8 cellular contexts compared by ENCODE assay signal in genomic region chr1:161398900-161399256, GRCh38. TPM values are rescaled to one million over a fixed set of nuclear protein-coding genes. Genes with fewer than 3 reads are reported as not detected.
A peak's percentile ranks its signal among the peaks of the same experiment; 100 is the strongest.
DNase-seq lines count a peak whose midpoint lies in the region; ATAC-seq and TF ChIP-seq lines count a peak whose summit lies in the region.

No MANE protein-coding gene starts in this region.

- no peak for TF ChIP-seq POLR2A in stomach (IDR thresholded peaks at IDR 0.05)

- peaks cover 5% of the 10 kb centered on the region for H3K27me3 ChIP-seq in iPS-18a (ENCODE audit: control insufficient read depth, insufficient read depth, low read length)
- H3K27me3 ChIP-seq in stomach: no peaks in the 10 kb centered on the region

- H3K36me3 ChIP-seq in iPS-18a (ENCODE audit: control insufficient read depth, low read depth, low read length) (no peaks in the 10 kb centered on the region), stomach (no peaks in the 10 kb centered on the region)

- ATAC-seq in activated T-helper 17 cell treated with anti-CD3 and anti-CD28 coated beads, Interleukin-2, amount 50 U/mL, for 72 hours (replicated peaks): peak; percentile 31
- ATAC-seq in GM18909 (IDR thresholded peaks at IDR 0.05; ENCODE audit: poor library complexity, unreplicated experiment): no peak

- peak overlapping the region; percentile 96 for H3K27ac ChIP-seq in iPS-18a (ENCODE audit: low read length)
- peak overlapping the region; percentile 98 to 100 (median 100) for H3K27ac ChIP-seq in stomach

- DNase-seq in NCI-H2227 treated with DMSO at 0.1 percent for 48 hours (lab: John Stamatoyannopoulos, UW): peak; percentile 89
- no peak for DNase-seq in NCI-H2227 (lab: John Stamatoyannopoulos, UW; ENCODE audit: unreplicated experiment)
- no peak for DNase-seq in stomach
- DNase-seq in NCI-H345 treated with DMSO at 0.1 percent for 48 hours (lab: John Stamatoyannopoulos, UW; ENCODE audit: unreplicated experiment): no peak
- no peak for DNase-seq in activated CD4-positive, alpha-beta T cell treated with anti-CD3 and anti-CD28 coated beads, Interleukin-2, amount 50 U/mL, for 1 hour

- peaks cover 36% of the 10 kb centered on the region for H3K4me1 Mint-ChIP-seq in activated T-helper 17 cell treated with anti-CD3 and anti-CD28 coated beads, Interleukin-2, amount 50 U/mL, for 72 hours

- H3K4me3 ChIP-seq in iPS-18a (ENCODE audit: low read length) (peak overlapping the region; percentile 100), stomach (peak overlapping the region; percentile 60 to 73 (median 72))

- H3K4me1 ChIP-seq in iPS-18a (ENCODE audit: control insufficient read depth, low read depth, low read length): peaks cover 4% of the 10 kb centered on the region
- H3K4me1 ChIP-seq in stomach: peaks cover 5 to 33% (median 17%) of the 10 kb centered on the region in 4 donors

- peak overlapping the region; percentile 82 for H3K9ac ChIP-seq in iPS-18a (ENCODE audit: low read length)

- H3K27ac Mint-ChIP-seq in activated T-helper 17 cell treated with anti-CD3 and anti-CD28 coated beads, Interleukin-2, amount 50 U/mL, for 72 hours: peak overlapping the region; percentile 100

- TF ChIP-seq CTCF in stomach (IDR thresholded peaks at IDR 0.05): no peak

- intact Hi-C loops in stomach (cut with DNase I; ENCODE audit: low total_unique reads): no loop called here

- H3K36me3 Mint-ChIP-seq in activated T-helper 17 cell treated with anti-CD3 and anti-CD28 coated beads, Interleukin-2, amount 50 U/mL, for 72 hours (ENCODE audit: low read depth): peaks cover 26% of the 10 kb centered on the region

- 1 to 7% (median 3%) methylated on average over 17 of the region's 17 CpGs for WGBS in stomach, 5 donors

- no peak for TF ChIP-seq EP300 in stomach (IDR thresholded peaks at IDR 0.05)

- peak overlapping the region; percentile 97 for H3K4me3 Mint-ChIP-seq in activated T-helper 17 cell treated with anti-CD3 and anti-CD28 coated beads, Interleukin-2, amount 50 U/mL, for 72 hours

- H3K9me3 Mint-ChIP-seq in activated T-helper 17 cell treated with anti-CD3 and anti-CD28 coated beads, Interleukin-2, amount 50 U/mL, for 72 hours: peaks cover 7% of the 10 kb centered on the region

- H3K27me3 Mint-ChIP-seq in activated T-helper 17 cell treated with anti-CD3 and anti-CD28 coated beads, Interleukin-2, amount 50 U/mL, for 72 hours: no peaks in the 10 kb centered on the region

- H3K9me3 ChIP-seq in iPS-18a (ENCODE audit: control insufficient read depth, low read depth, low read length) (no peaks in the 10 kb centered on the region), stomach (no peaks in the 10 kb centered on the region)

RNA-seq across cellular contexts. Expression of gene CFAP126, which starts 31.2 kb away (rescaled TPM):
- total RNA-seq in activated T-helper 17 cell treated with anti-CD3 and anti-CD28 coated beads, Interleukin-2, amount 50 U/mL, for 72 hours: 1 to 10 TPM in 1 of 2 donors, not detected in 1; 2.7 TPM
- total RNA-seq in stomach: not detected
- polyA plus RNA-seq in stomach: not detected
